In genomic region chr2:30514861-30515435, GRCh38 we compare ENCODE assay signal across 23 cellular contexts.
A peak's percentile ranks its signal among the peaks of the same experiment; 100 is the strongest.
DNase-seq lines count a peak whose midpoint lies in the region; ATAC-seq, FAIRE-seq and TF ChIP-seq lines count a peak whose summit lies in the region.
"Had no signal": no experiment of that assay in that cellular context is flagged by ENCODE, and none has a peak within 500 bp of the region (broad histone marks: within the 10 kb centered on the region; RNA-seq: fewer than 3 reads in every experiment).

No MANE protein-coding gene starts in this region.

- no peak for TF ChIP-seq POLR2A in GM12878 (IDR thresholded peaks at IDR 0.05; ENCODE audit: low read depth, low read length)

- no peak for FAIRE-seq in GM12878 (lab: Jason Lieb, UNC)
- FAIRE-seq: G401.6 had no signal

- no peak overlapping the region for H3K56ac ChIP-seq in mesendoderm (ENCODE audit: low read length)

- no peak overlapping the region for H2BK120ac ChIP-seq in mesendoderm (ENCODE audit: low read depth, low read length)

- no peak overlapping the region for H2AFZ ChIP-seq in GM12878 (ENCODE audit: control insufficient read depth, low read depth, low read length)
- H2AFZ ChIP-seq: parathyroid adenoma had no signal

- H3K9me3 ChIP-seq in right atrium auricular region, result no peaks in the 10 kb centered on the region
- peaks cover 7% of the 10 kb centered on the region; the same call in 2 of the 3 replicates for H3K9me3 ChIP-seq in GM12878 (replicated peaks; ENCODE audit: control insufficient read depth, insufficient read depth, low read length)
- H3K9me3 ChIP-seq: uterus had no signal

- peaks cover 0 to 35% of the 10 kb centered on the region in 2 donors for H3K4me1 ChIP-seq in right atrium auricular region
- peaks cover 8% of the 10 kb centered on the region; the same call in 1 of the 2 replicates for H3K4me1 ChIP-seq in GM12878 (ENCODE audit: control insufficient read depth, insufficient read depth, low read length)
- H3K4me1 ChIP-seq in mesendoderm (ENCODE audit: control insufficient read depth, low read depth, low read length), result peaks cover 7% of the 10 kb centered on the region

- DNase-seq in Right ventricle myocardium superior (no peak), right atrium auricular region (ENCODE audit: low spot score) (no peak), GM12878 (ENCODE audit: low read depth, low spot score) (no peak), mesendoderm (no peak), ureter (ENCODE audit: low spot score) (no peak), nucleus accumbens (lab: John Stamatoyannopoulos, UW) (no peak), omental fat pad (ENCODE audit: low spot score) (no peak)
- DNase-seq: activated B cell treated with CpG ODN at 0.5 μM for 24 hours; activated CD8-positive, alpha-beta T cell treated with anti-CD3 and anti-CD28 coated beads for 36 hours; activated naive CD4-positive, alpha-beta T cell treated with Interleukin-2 at 50 U/mL for 16 hours; activated T-cell treated with anti-CD3 and anti-CD28 coated beads, Interleukin-2, amount 50 U/mL, for 1 hour; effector memory CD8-positive, alpha-beta T cell; NCI-H2029; NK-92 treated with Interleukin-12 subunit alpha and Interleukin-12 subunit beta, amount 100 ng/mL, for 24 hours; T-helper 2 cell had no signal

- no peak for TF ChIP-seq EP300 in GM12878 (IDR thresholded peaks at IDR 0.05; ENCODE audit: borderline replicate concordance in 1 of 2, control insufficient read depth in 1 of 2, low read depth in 2 of 2, low read length in 2 of 2)

- CTCF ChIA-PET in GM12878 (lab: Yijun Ruan, JAX), result interaction anchor here (1.0 kb wide), 1 partner anchor 8 kb away, joined by 3 read pairs; no protein-coding TSS in a partner anchor

- H3K4me2 ChIP-seq in GM12878 (ENCODE audit: control insufficient read depth, insufficient read depth) (no peak overlapping the region), mesendoderm (ENCODE audit: low read length) (no peak overlapping the region)

- H3K79me2 ChIP-seq in GM12878 (ENCODE audit: control insufficient read depth, insufficient read depth, low read length) (no peaks in the 10 kb centered on the region), mesendoderm (ENCODE audit: control insufficient read depth, insufficient read depth, low read length) (peaks cover 3% of the 10 kb centered on the region)

- no peak overlapping the region for H4K8ac ChIP-seq in mesendoderm (ENCODE audit: low read depth, low read length)

- H3K27ac ChIP-seq in right atrium auricular region, result no peak overlapping the region
- no peak overlapping the region; the same call in 1 of the 2 replicates for H3K27ac ChIP-seq in GM12878 (ENCODE audit: control insufficient read depth, insufficient read depth)
- no peak overlapping the region for H3K27ac ChIP-seq in mesendoderm (ENCODE audit: low read depth, low read length)
- H3K27ac ChIP-seq: HL-60, parathyroid adenoma, RWPE1, uterus had no signal

- H3K18ac ChIP-seq in mesendoderm (ENCODE audit: low read length), result peak overlapping the region; percentile 61

- SMC1A ChIA-PET in GM12878 (lab: Charles Lee; ENCODE audit: uncharacterized antibody, unreplicated experiment), result interaction anchor here (0.5 to 2.5 kb wide), 5 partner anchors 10 to 301 kb away, joined by 3 to 16 read pairs (median 3); no protein-coding TSS in a partner anchor

- RAD21 ChIA-PET in GM12878 (lab: Charles Lee; ENCODE audit: unreplicated experiment), result interaction anchor here (1.0 to 1.9 kb wide), 2 partner anchors 8 to 9 kb away, joined by 3 to 6 read pairs; no protein-coding TSS in a partner anchor

- in situ Hi-C loops in GM12878 (cut with MboI), result no loop called here

- intact Hi-C loops in Right ventricle myocardium superior (cut with DNase I) (no loop called here), GM12878 (cut with micrococcal nuclease; ENCODE audit: unreplicated experiment) (no loop called here)

- H4K20me1 ChIP-seq in GM12878 (ENCODE audit: control insufficient read depth, insufficient read depth), result no peaks in the 10 kb centered on the region

- no peak overlapping the region for H4K5ac ChIP-seq in mesendoderm (ENCODE audit: low read length)

- H3K4ac ChIP-seq in mesendoderm (ENCODE audit: low read depth, low read length), result no peak overlapping the region

- TF ChIP-seq CTCF in right atrium auricular region (IDR thresholded peaks at IDR 0.05) (no peak), GM12878 (IDR thresholded peaks at IDR 0.05 in 2 of 3, conservative IDR thresholded peaks at IDR 0.05 in 1 of 3; ENCODE audit: control insufficient read depth in 2 of 3, extremely low read depth in 1 of 3, insufficient read depth in 1 of 3, low read depth in 3 of 3, low read length in 3 of 3) (no peak), omental fat pad (IDR thresholded peaks at IDR 0.05) (no peak)

- no peaks in the 10 kb centered on the region for H3K27me3 ChIP-seq in right atrium auricular region
- H3K27me3 ChIP-seq in GM12878 (replicated peaks in 1 of 2; ENCODE audit: control insufficient read depth in 2 of 2, insufficient read depth in 2 of 2, low read length in 1 of 2), result no peaks in the 10 kb centered on the region
- H3K27me3 ChIP-seq in mesendoderm (ENCODE audit: insufficient read depth, low read length, poor library complexity), result no peaks in the 10 kb centered on the region
- H3K27me3 ChIP-seq: uterus had no signal

- H3K36me3 ChIP-seq in right atrium auricular region (peaks cover 8% of the 10 kb centered on the region), GM12878 (ENCODE audit: control insufficient read depth in 2 of 2, insufficient read depth in 2 of 2, low read length in 1 of 2) (no peaks in the 10 kb centered on the region; a peak in 1 of 4 replicates), mesendoderm (ENCODE audit: control insufficient read depth, insufficient read depth, low read length) (no peaks in the 10 kb centered on the region)
- H3K36me3 ChIP-seq: HAP-1, uterus had no signal

- H2BK15ac ChIP-seq in mesendoderm (replicated peaks; ENCODE audit: low read depth), result no peak overlapping the region

- BruUV-seq in GM12878 (replicated peaks; lab: Mats Ljungman, UMichigan), result no TSS peak

- POLR2A ChIA-PET in GM12878 (lab: Charles Lee), result no interaction called here

- H3K9ac ChIP-seq in GM12878 (ENCODE audit: control insufficient read depth, insufficient read depth, low read length), result no peak overlapping the region
- no peak overlapping the region for H3K9ac ChIP-seq in mesendoderm (ENCODE audit: low read length)
- H3K9ac ChIP-seq: parathyroid adenoma had no signal

- peak; percentile 21 for ATAC-seq in Right ventricle myocardium superior (ENCODE audit: poor library complexity)
- ATAC-seq in GM12878, result peak; percentile 48
- ATAC-seq in HG03520 (IDR thresholded peaks at IDR 0.05; ENCODE audit: unreplicated experiment), result no peak
- ATAC-seq in omental fat pad (ENCODE audit: low FRiP score), result no peak
- ATAC-seq: activated CD8-positive, alpha-beta T cell treated with anti-CD3 and anti-CD28 coated beads for 36 hours; effector memory CD8-positive, alpha-beta T cell had no signal

- 69% methylated on average over 4 of the region's 4 CpGs for WGBS in GM12878 (ENCODE audit: insufficient coverage, insufficient replicate concordance, low lambda C conversion rate, missing lambda C conversion rate)
- 100% methylated on average over 1 of the region's 4 CpGs for WGBS in mesendoderm (ENCODE audit: extremely low coverage, insufficient coverage, low lambda C conversion rate)

- no peak for TF ChIP-seq RAD21 in GM12878 (IDR thresholded peaks at IDR 0.05; ENCODE audit: insufficient read depth, low read depth, low read length)

- no peak overlapping the region for H3K23ac ChIP-seq in mesendoderm (ENCODE audit: low read length)

- no peak overlapping the region for H2AK5ac ChIP-seq in mesendoderm (ENCODE audit: low read length)

- H2BK5ac ChIP-seq in mesendoderm (ENCODE audit: low read length), result peak overlapping the region; percentile 25

- H3K4me3 ChIP-seq in right atrium auricular region (no peak overlapping the region), GM12878 (no peak overlapping the region), mesendoderm (ENCODE audit: low read length) (no peak overlapping the region)
- H3K4me3 ChIP-seq: HAP-1, lung, uterus had no signal

- peaks cover 11% of the 10 kb centered on the region for H3K79me1 ChIP-seq in mesendoderm (ENCODE audit: low read length)

TF ChIP-seq in GM12878, 131 proteins besides CTCF, POLR2A, EP300 and RAD21:
- TF ChIP-seq ZBED1 (IDR thresholded peaks at IDR 0.05; ENCODE audit: borderline replicate concordance), result no peak
- TF ChIP-seq ZNF274 (IDR thresholded peaks at IDR 0.05; ENCODE audit: insufficient read depth, insufficient read length), result no peak
- TF ChIP-seq ATF2 (IDR thresholded peaks at IDR 0.05; ENCODE audit: low read length), result peak; percentile 2; the same call in 1 of the 2 replicates
- TF ChIP-seq HCFC1 (IDR thresholded peaks at IDR 0.05; ENCODE audit: low read length), result no peak
- TF ChIP-seq POU2F2 (IDR thresholded peaks at IDR 0.05; ENCODE audit: borderline replicate concordance, low read depth, low read length), result no peak
- no peak for TF ChIP-seq GATAD2B (conservative IDR thresholded peaks at IDR 0.05; ENCODE audit: low read depth)
- TF ChIP-seq TCF7 (IDR thresholded peaks at IDR 0.05; ENCODE audit: borderline replicate concordance), result no peak
- TF ChIP-seq NFIC (IDR thresholded peaks at IDR 0.05; ENCODE audit: low read depth, low read length), result peak; percentile 38; the same call in 1 of the 2 replicates

Comparison
In these comparisons a context has a peak if more than half of its experiments do, and no peak if none do; other contexts are left out.
1. ATAC-seq: peak in Right ventricle myocardium superior (single experiment) and GM12878 (single experiment); none in HG03520 (single experiment) and omental fat pad (single experiment).